8 cellular contexts compared by ENCODE assay signal in genomic region chr22:22593964-22594656, GRCh38. TPM values are rescaled to one million over a fixed set of nuclear protein-coding genes. Genes with fewer than 3 reads are reported as not detected.
DNase-seq lines count a peak whose midpoint lies in the region; ATAC-seq, FAIRE-seq and TF ChIP-seq lines count a peak whose summit lies in the region.

No MANE protein-coding gene starts in this region.

- H3K4me3 Mint-ChIP-seq in naive thymus-derived CD4-positive, alpha-beta T cell, result no peak overlapping the region

- H3K4me3 ChIP-seq in H1 (ENCODE audit: extremely low read depth in 1 of 4, insufficient read depth in 2 of 4, low read depth in 3 of 4, low read length in 4 of 4) (no peak overlapping the region), tibial nerve (no peak overlapping the region)
- H3K4me3 ChIP-seq in naive thymus-derived CD4-positive, alpha-beta T cell (ENCODE audit: low read length), result no peak overlapping the region

- peak; percentile 69 to 72 for TF ChIP-seq RAD21 in H1 (IDR thresholded peaks at IDR 0.05 in 1 of 2, conservative IDR thresholded peaks at IDR 0.05 in 1 of 2; ENCODE audit: low read depth in 2 of 2, low read length in 2 of 2)

- no peak overlapping the region for H2BK12ac ChIP-seq in H1 (ENCODE audit: low read depth, low read length)

- H3K23ac ChIP-seq in H1 (ENCODE audit: insufficient read length), result no peak overlapping the region

- peaks cover 0 to 5% (median 0%) of the 10 kb centered on the region in 7 donors for H3K4me1 Mint-ChIP-seq in naive thymus-derived CD4-positive, alpha-beta T cell

- peaks cover 19 to 62% of the 10 kb centered on the region in 2 experiments for H3K9me3 ChIP-seq in H1 (ENCODE audit: insufficient read depth in 2 of 2, low read depth in 1 of 2, low read length in 1 of 2)
- no peaks in the 10 kb centered on the region for H3K9me3 ChIP-seq in naive thymus-derived CD4-positive, alpha-beta T cell (ENCODE audit: control insufficient read depth in 2 of 3, low read length in 3 of 3)
- no peaks in the 10 kb centered on the region for H3K9me3 ChIP-seq in tibial nerve

- no peak overlapping the region for H3K4ac ChIP-seq in H1 (replicated peaks; ENCODE audit: insufficient read length, low read depth, low read length)

- no peaks in the 10 kb centered on the region for H3K36me3 ChIP-seq in H1 (ENCODE audit: control insufficient read depth in 2 of 4, insufficient read depth in 4 of 4, low read length in 3 of 4)
- H3K36me3 ChIP-seq in naive thymus-derived CD4-positive, alpha-beta T cell (ENCODE audit: control insufficient read depth in 2 of 3, insufficient read depth in 3 of 3, low read length in 3 of 3), result no peaks in the 10 kb centered on the region
- H3K36me3 ChIP-seq in tibial nerve, result no peaks in the 10 kb centered on the region

- H3K4me2 ChIP-seq in H1 (ENCODE audit: insufficient read depth in 1 of 2, low read depth in 2 of 2, low read length in 2 of 2), result no peak overlapping the region

- peak; percentile 28 for FAIRE-seq in H1 (lab: Jason Lieb, UNC)

- H3K4me1 ChIP-seq in H1 (replicated peaks in 1 of 4; ENCODE audit: control insufficient read depth in 3 of 4, insufficient read depth in 4 of 4, low read length in 3 of 4) (no peaks in the 10 kb centered on the region), tibial nerve (no peaks in the 10 kb centered on the region)
- no peaks in the 10 kb centered on the region for H3K4me1 ChIP-seq in naive thymus-derived CD4-positive, alpha-beta T cell (ENCODE audit: control insufficient read depth in 2 of 2, insufficient read depth in 2 of 2, low read length in 2 of 2)

- no peak overlapping the region for H3K56ac ChIP-seq in H1 (replicated peaks; ENCODE audit: insufficient read length, low read depth, low read length)

- 69% methylated on average over 10 of the region's 10 CpGs; no CpG with 5 or more reads in 1 of the 2 experiments for WGBS in H1 (ENCODE audit: extremely low coverage in 1 of 2, insufficient coverage in 1 of 2, insufficient read length in 1 of 2, insufficient replicate concordance in 2 of 2, low coverage in 1 of 2, low lambda C conversion rate in 2 of 2, missing lambda C conversion rate in 1 of 2), 2 experiments
- 53 to 55% methylated on average over 10 of the region's 10 CpGs for WGBS in tibial nerve, 2 donors

- H3K27ac ChIP-seq in H1 (ENCODE audit: low read depth, low read length) (no peak overlapping the region), tibial nerve (no peak overlapping the region)
- no peak overlapping the region for H3K27ac ChIP-seq in naive thymus-derived CD4-positive, alpha-beta T cell (ENCODE audit: low read depth, low read length)

- H4K8ac ChIP-seq in H1 (ENCODE audit: extremely low read depth, insufficient read depth, low read length), result no peak overlapping the region

- H3K14ac ChIP-seq in H1 (ENCODE audit: insufficient read length), result no peak overlapping the region

- no peak overlapping the region for H4K5ac ChIP-seq in H1 (ENCODE audit: insufficient read length, low read depth, low read length)

- CTCF ChIA-PET in H1 (lab: Charles Lee; ENCODE audit: partially characterized antibody), result interaction anchor here (0.7 kb wide), 1 partner anchor 797 kb away, joined by 3 read pairs; no protein-coding TSS in a partner anchor
- CTCF ChIA-PET in naive thymus-derived CD4-positive, alpha-beta T cell (lab: Charles Lee), result interaction anchor here (0.6 to 0.9 kb wide), 4 partner anchors 15 to 126 kb away, joined by 3 to 7 read pairs (median 4); no protein-coding TSS in a partner anchor

- no peaks in the 10 kb centered on the region; the same call in 1 of the 2 replicates for H3K23me2 ChIP-seq in H1 (ENCODE audit: low read depth, low read length)

- H4K20me1 ChIP-seq in H1 (replicated peaks in 1 of 2; ENCODE audit: control insufficient read depth in 1 of 2, insufficient read depth in 2 of 2, low read length in 2 of 2), result no peaks in the 10 kb centered on the region

- no peak for TF ChIP-seq EP300 in H1 (IDR thresholded peaks at IDR 0.05; ENCODE audit: borderline replicate concordance in 1 of 2, low read depth in 2 of 2, low read length in 2 of 2)
- no peak for TF ChIP-seq EP300 in tibial nerve (IDR thresholded peaks at IDR 0.05)

- no peak overlapping the region for H2BK5ac ChIP-seq in H1 (ENCODE audit: low read depth, low read length)

- peaks cover 0 to 9% (median 6%) of the 10 kb centered on the region in 5 donors for H3K27me3 Mint-ChIP-seq in naive thymus-derived CD4-positive, alpha-beta T cell

- H3K27ac Mint-ChIP-seq in naive thymus-derived CD4-positive, alpha-beta T cell, result no peak overlapping the region

- no peaks in the 10 kb centered on the region for H3K9me3 Mint-ChIP-seq in naive thymus-derived CD4-positive, alpha-beta T cell

- POLR2A ChIA-PET in H1 (lab: Charles Lee; ENCODE audit: partially characterized antibody), result no interaction called here
- POLR2A ChIA-PET in naive thymus-derived CD4-positive, alpha-beta T cell (lab: Charles Lee), result no interaction called here

- TF ChIP-seq POLR2A in H1 (IDR thresholded peaks at IDR 0.05; ENCODE audit: control extremely low read depth in 1 of 2, low read depth in 2 of 2, low read length in 2 of 2), result no peak
- TF ChIP-seq POLR2A in tibial nerve (IDR thresholded peaks at IDR 0.05), result no peak

- no peak overlapping the region for H3K18ac ChIP-seq in H1 (ENCODE audit: extremely low read depth, low read length)

- H3K79me1 ChIP-seq in H1 (ENCODE audit: low read depth, low read length), result no peaks in the 10 kb centered on the region

- no peaks in the 10 kb centered on the region for H3K79me2 ChIP-seq in H1 (ENCODE audit: control insufficient read depth in 1 of 2, insufficient read depth in 2 of 2, low read length in 2 of 2)

- no peaks in the 10 kb centered on the region for H3K36me3 Mint-ChIP-seq in naive thymus-derived CD4-positive, alpha-beta T cell

- H2AK5ac ChIP-seq in H1 (ENCODE audit: low read depth, low read length), result no peak overlapping the region

- H2AFZ ChIP-seq in H1 (ENCODE audit: low read length), result no peak overlapping the region

- no peak overlapping the region for H3K9ac ChIP-seq in H1 (replicated peaks in 1 of 4; ENCODE audit: extremely low read depth in 1 of 4, low read depth in 3 of 4, low read length in 3 of 4)

- no peak overlapping the region for H2BK20ac ChIP-seq in H1 (ENCODE audit: low read length)

- no peak overlapping the region for H2BK120ac ChIP-seq in H1 (replicated peaks; ENCODE audit: low read depth, low read length)

- H4K91ac ChIP-seq in H1 (replicated peaks; ENCODE audit: insufficient read length, low read length), result no peak overlapping the region

- peak; percentile 29 to 37 for DNase-seq in activated CD4-positive, alpha-beta T cell treated with anti-CD3 and anti-CD28 coated beads for 24 hours (ENCODE audit: low read depth in 2 of 2)
- DNase-seq in activated CD4-positive, alpha-beta T cell treated with anti-CD3 and anti-CD28 coated beads for 1 hour, result no peak
- DNase-seq in NCI-H1105 (lab: John Stamatoyannopoulos, UW) (peak; percentile 15), H1 (ENCODE audit: low read depth in 1 of 2, low spot score in 2 of 2) (peak in 1 of 2 experiments; percentile 73), tibial nerve (ENCODE audit: low spot score in 2 of 2) (peak; percentile 18 to 53)
- DNase-seq in activated CD4-positive, alpha-beta T cell treated with anti-CD3 and anti-CD28 coated beads for 48 hours, result peak; percentile 73
- DNase-seq in naive thymus-derived CD4-positive, alpha-beta T cell, result peak; percentile 23 to 53 (median 34)

- TF ChIP-seq CTCF in H1 (IDR thresholded peaks at IDR 0.05; ENCODE audit: control extremely low read depth in 1 of 3, insufficient read depth in 1 of 3, low read depth in 1 of 3, low read length in 3 of 3) (peak; percentile 66 to 76 (median 67)), tibial nerve (IDR thresholded peaks at IDR 0.05) (peak; percentile 30 to 50 (median 45))

- no peak overlapping the region for H2BK15ac ChIP-seq in H1 (ENCODE audit: low read length)

- peaks cover 17 to 55% (median 41%) of the 10 kb centered on the region in 4 experiments for H3K27me3 ChIP-seq in H1 (replicated peaks in 1 of 4; ENCODE audit: control insufficient read depth in 3 of 4, extremely low read depth in 1 of 4, insufficient read depth in 3 of 4, low read length in 3 of 4)
- no peaks in the 10 kb centered on the region for H3K27me3 ChIP-seq in naive thymus-derived CD4-positive, alpha-beta T cell (ENCODE audit: control insufficient read depth in 2 of 2, insufficient read depth in 2 of 2, low read length in 2 of 2)
- H3K27me3 ChIP-seq in tibial nerve, result no peaks in the 10 kb centered on the region

- peak; percentile 81 for ATAC-seq in naive thymus-derived CD4-positive, alpha-beta T cell
- ATAC-seq in GM21825 (IDR thresholded peaks at IDR 0.05; ENCODE audit: unreplicated experiment), result no peak

- intact Hi-C loops in naive thymus-derived CD4-positive, alpha-beta T cell (cut with micrococcal nuclease), result loop anchor here (1.0 kb wide), 2 partner anchors 93 to 362 kb away; no protein-coding TSS in a partner anchor

TF ChIP-seq in H1, 55 proteins besides CTCF, POLR2A, EP300 and RAD21:
- TF ChIP-seq PHF8 (conservative IDR thresholded peaks at IDR 0.05; ENCODE audit: low read depth, low read length), result no peak
- 0 out of 2 replicates have a peak, but pooled peaks have one; percentile 37 for TF ChIP-seq YY1 (IDR thresholded peaks at IDR 0.05; ENCODE audit: low read depth, low read length)

RNA-seq across cellular contexts. Expression of gene PRAME, which starts 35.0 kb away (rescaled TPM):
- 0.46 and 1.1 TPM in 2 replicates for total RNA-seq in H1 (2021; fragmentation: NEBNext Ultra II Directional; extraction: Animal tissue kit (Norgen Biotek cat#: 25700))
- polyA plus RNA-seq in H1 (2011; rRNA removed), result 0.15 and 0.36 TPM in 2 replicates
- polyA plus RNA-seq in H1 (2011; cell fraction: cytosol; rRNA removed), result 0.30 TPM
- 0.61 TPM for polyA plus RNA-seq in H1 (2011; cell fraction: nucleus; rRNA removed)
- 0.13 to 0.27 TPM in 2 of 4 replicates, not detected in the others for polyA plus RNA-seq in H1 (2012, experiment 1 of 2)
- polyA plus RNA-seq in H1 (2012, experiment 2 of 2), result not detected
- 0.06 TPM for polyA plus RNA-seq in H1 (2013, experiment 1 of 2)
- polyA plus RNA-seq in H1 (2013, experiment 2 of 2), result 0.06 TPM
- polyA minus RNA-seq in H1 (2011; rRNA and poly(A)+ RNA removed), result 0.15 and 0.41 TPM in 2 replicates
- 3.6 TPM for polyA minus RNA-seq in H1 (2011; cell fraction: cytosol; rRNA and poly(A)+ RNA removed)
- 0.40 TPM for polyA minus RNA-seq in H1 (2011; cell fraction: nucleus; rRNA and poly(A)+ RNA removed)
- not detected for total RNA-seq in naive thymus-derived CD4-positive, alpha-beta T cell
- not detected for polyA plus RNA-seq in naive thymus-derived CD4-positive, alpha-beta T cell
- total RNA-seq in tibial nerve, result not detected

RNA-seq across cellular contexts. Expression of gene GGTLC2, which starts 50.3 kb away (rescaled TPM):
- not detected in 2 replicates for total RNA-seq in H1 (2021; fragmentation: NEBNext Ultra II Directional; extraction: Animal tissue kit (Norgen Biotek cat#: 25700))
- 0.14 TPM in 1 of 2 replicates, not detected in the other for polyA plus RNA-seq in H1 (2011; rRNA removed)
- not detected for polyA plus RNA-seq in H1 (2011; cell fraction: cytosol; rRNA removed)
- polyA plus RNA-seq in H1 (2011; cell fraction: nucleus; rRNA removed), result not detected
- polyA plus RNA-seq in H1 (2012, experiment 1 of 2), result 0.37 TPM in 1 of 4 replicates, not detected in the others
- not detected for polyA plus RNA-seq in H1 (2012, experiment 2 of 2)
- polyA plus RNA-seq in H1 (2013, experiment 1 of 2), result not detected
- polyA plus RNA-seq in H1 (2013, experiment 2 of 2), result not detected
- polyA minus RNA-seq in H1 (2011; rRNA and poly(A)+ RNA removed), result not detected in 2 replicates
- not detected for polyA minus RNA-seq in H1 (2011; cell fraction: cytosol; rRNA and poly(A)+ RNA removed)
- not detected for polyA minus RNA-seq in H1 (2011; cell fraction: nucleus; rRNA and poly(A)+ RNA removed)
- not detected for total RNA-seq in naive thymus-derived CD4-positive, alpha-beta T cell
- polyA plus RNA-seq in naive thymus-derived CD4-positive, alpha-beta T cell, result not detected
- total RNA-seq in tibial nerve, result not detected
